In genomic region chr1:5423109-5423508, GRCh38 we compare ENCODE assay signal across 10 cellular contexts.
DNase-seq lines count a peak whose midpoint lies in the region; ATAC-seq, FAIRE-seq and TF ChIP-seq lines count a peak whose summit lies in the region.
"Had no signal": no experiment of that assay in that cellular context is flagged by ENCODE, and none has a peak within 500 bp of the region (broad histone marks: within the 10 kb centered on the region; RNA-seq: fewer than 3 reads in every experiment).

No MANE protein-coding gene starts in this region.

- H3K9me2 ChIP-seq in SK-N-SH, result no peaks in the 10 kb centered on the region

- peaks cover 0 to 65% of the 10 kb centered on the region in 2 experiments; a peak in 2 of 4 replicates for H3K4me1 ChIP-seq in SK-N-SH (ENCODE audit: control insufficient read depth in 1 of 2, insufficient read depth in 2 of 2, low read depth in 1 of 2, low read length in 1 of 2)
- no peaks in the 10 kb centered on the region for H3K4me1 ChIP-seq in colonic mucosa
- H3K4me1 ChIP-seq: body of pancreas had no signal

- no peak overlapping the region for H3K4me2 ChIP-seq in SK-N-SH

- H3K36me3 ChIP-seq in SK-N-SH (replicated peaks in 1 of 2; ENCODE audit: control insufficient read depth in 1 of 2, insufficient read depth in 2 of 2, low read length in 1 of 2) (no peaks in the 10 kb centered on the region), colonic mucosa (no peaks in the 10 kb centered on the region)

- intact Hi-C loops in colonic mucosa (cut with DNase I), result no loop called here

- DNase-seq in NCI-H1105 (lab: John Stamatoyannopoulos, UW) (peak; percentile 81), SK-N-SH (peak; percentile 89), RCC 7860 (ENCODE audit: low spot score) (no peak), GM19238 (ENCODE audit: insufficient read length, low spot score) (no peak), GF-D8 (lab: John Stamatoyannopoulos, UW) (no peak), colonic mucosa (no peak)
- peak in 1 of 2 donors; percentile 16 for DNase-seq in activated naive CD4-positive, alpha-beta T cell treated with anti-CD3 and anti-CD28 coated beads, Interleukin-2, amount 50 U/mL, for 72 hours (ENCODE audit: low spot score in 2 of 2)
- DNase-seq in stimulated activated CD4-positive, alpha-beta T cell treated with anti-CD3 and anti-CD28 coated beads, TNF-alpha, amount 100 ng/mL, for 48 hours (ENCODE audit: low read depth in 3 of 3), result peak in 2 of 3 donors; percentile 1 to 6
- DNase-seq: PC-3 had no signal

- H3K9me3 Mint-ChIP-seq in activated naive CD4-positive, alpha-beta T cell treated with anti-CD3 and anti-CD28 coated beads, Interleukin-2, amount 50 U/mL, for 72 hours, result no peaks in the 10 kb centered on the region

- H3F3A ChIP-seq in SK-N-SH (replicated peaks; ENCODE audit: insufficient read depth), result no peaks in the 10 kb centered on the region

- TF ChIP-seq EP300 in SK-N-SH (IDR thresholded peaks at IDR 0.05; ENCODE audit: borderline replicate concordance in 1 of 2, low read depth in 1 of 2, low read length in 1 of 2), result peak in 1 of 2 experiments; percentile 65; a peak in 2 of 4 replicates

- H3K27me3 ChIP-seq in SK-N-SH (ENCODE audit: insufficient read depth) (no peaks in the 10 kb centered on the region), colonic mucosa (no peaks in the 10 kb centered on the region)

- 7% methylated on average over 6 of the region's 10 CpGs for WGBS in SK-N-SH (ENCODE audit: low lambda C conversion rate)

- H3K9me3 ChIP-seq in SK-N-SH (no peaks in the 10 kb centered on the region), colonic mucosa (no peaks in the 10 kb centered on the region)
- H3K9me3 ChIP-seq: body of pancreas had no signal

- peak; percentile 38 for TF ChIP-seq RAD21 in SK-N-SH (IDR thresholded peaks at IDR 0.05; ENCODE audit: low read length)

- CTCF ChIA-PET in SK-N-SH (lab: Yijun Ruan, JAX), result interaction anchor here (1.4 to 1.5 kb wide), 2 partner anchors 27 to 767 kb away, joined by 3 to 5 read pairs; no protein-coding TSS in a partner anchor

- no peak for FAIRE-seq in RCC 7860 (lab: Jason Lieb, UNC)

- H3K9ac ChIP-seq in SK-N-SH, result no peak overlapping the region
- no peak overlapping the region for H3K9ac ChIP-seq in colonic mucosa (ENCODE audit: low read depth in 2 of 2, low read length in 2 of 2)

- POLR2A ChIA-PET in SK-N-SH (lab: Yijun Ruan, JAX), result interaction anchor here (0.8 kb wide), 1 partner anchor 32 kb away, joined by 3 read pairs; no protein-coding TSS in a partner anchor

- H2AFZ ChIP-seq in SK-N-SH (ENCODE audit: low read depth), result no peak overlapping the region

- no peaks in the 10 kb centered on the region for H3K79me2 ChIP-seq in SK-N-SH (ENCODE audit: insufficient read depth)

- TF ChIP-seq CTCF in SK-N-SH (IDR thresholded peaks at IDR 0.05), result no peak
- TF ChIP-seq CTCF in colonic mucosa (IDR thresholded peaks at IDR 0.05), result no peak

- H3K4me3 ChIP-seq in SK-N-SH (ENCODE audit: low read depth in 2 of 2, low read length in 1 of 2) (no peak overlapping the region), colonic mucosa (no peak overlapping the region)
- H3K4me3 ChIP-seq: body of pancreas had no signal

- peak; percentile 51 to 55 for ATAC-seq in activated naive CD4-positive, alpha-beta T cell treated with anti-CD3 and anti-CD28 coated beads, Interleukin-2, amount 50 U/mL, for 72 hours
- ATAC-seq: body of pancreas, PC-3 had no signal

- H3K36me3 Mint-ChIP-seq in activated naive CD4-positive, alpha-beta T cell treated with anti-CD3 and anti-CD28 coated beads, Interleukin-2, amount 50 U/mL, for 72 hours, result no peaks in the 10 kb centered on the region

- H4K20me1 ChIP-seq in SK-N-SH (ENCODE audit: insufficient read depth), result no peaks in the 10 kb centered on the region

- H3K27ac Mint-ChIP-seq in activated naive CD4-positive, alpha-beta T cell treated with anti-CD3 and anti-CD28 coated beads, Interleukin-2, amount 50 U/mL, for 72 hours, result peak overlapping the region in 1 of 2 donors; percentile 29

- H3K27ac ChIP-seq in SK-N-SH (ENCODE audit: low read depth in 2 of 2, low read length in 1 of 2) (peak overlapping the region in 1 of 2 experiments; percentile 92; a peak in 2 of 4 replicates), colonic mucosa (no peak overlapping the region)
- H3K27ac ChIP-seq: body of pancreas had no signal

TF ChIP-seq in SK-N-SH, 30 proteins besides CTCF, POLR2A, EP300 and RAD21:
- TF ChIP-seq FOXM1 (IDR thresholded peaks at IDR 0.05; ENCODE audit: low read depth) (no peak), GATA2 (CRISPR knock-in tag; IDR thresholded peaks at IDR 0.05) (peak; percentile 77), SMC3 (IDR thresholded peaks at IDR 0.05; ENCODE audit: low read depth, low read length) (peak; percentile 3; the same call in 1 of the 2 replicates), MXI1 (IDR thresholded peaks at IDR 0.05; ENCODE audit: low read depth, low read length) (peak; percentile 42; the same call in 1 of the 2 replicates)
TF ChIP-seq in SK-N-SH: peak in this region for 3.

Comparison
In these comparisons a context has a peak if more than half of its experiments do, and no peak if none do; other contexts are left out.
1. DNase-seq: peak in NCI-H1105 (single experiment), SK-N-SH (single experiment) and stimulated activated CD4-positive, alpha-beta T cell treated with anti-CD3 and anti-CD28 coated beads, TNF-alpha, amount 100 ng/mL, for 48 hours (2 of 3); none in RCC 7860 (single experiment), GM19238 (single experiment), GF-D8 (single experiment) and colonic mucosa (single experiment).